ENCODE assay signal across 1 cellular context in the genomic region with DNA sequence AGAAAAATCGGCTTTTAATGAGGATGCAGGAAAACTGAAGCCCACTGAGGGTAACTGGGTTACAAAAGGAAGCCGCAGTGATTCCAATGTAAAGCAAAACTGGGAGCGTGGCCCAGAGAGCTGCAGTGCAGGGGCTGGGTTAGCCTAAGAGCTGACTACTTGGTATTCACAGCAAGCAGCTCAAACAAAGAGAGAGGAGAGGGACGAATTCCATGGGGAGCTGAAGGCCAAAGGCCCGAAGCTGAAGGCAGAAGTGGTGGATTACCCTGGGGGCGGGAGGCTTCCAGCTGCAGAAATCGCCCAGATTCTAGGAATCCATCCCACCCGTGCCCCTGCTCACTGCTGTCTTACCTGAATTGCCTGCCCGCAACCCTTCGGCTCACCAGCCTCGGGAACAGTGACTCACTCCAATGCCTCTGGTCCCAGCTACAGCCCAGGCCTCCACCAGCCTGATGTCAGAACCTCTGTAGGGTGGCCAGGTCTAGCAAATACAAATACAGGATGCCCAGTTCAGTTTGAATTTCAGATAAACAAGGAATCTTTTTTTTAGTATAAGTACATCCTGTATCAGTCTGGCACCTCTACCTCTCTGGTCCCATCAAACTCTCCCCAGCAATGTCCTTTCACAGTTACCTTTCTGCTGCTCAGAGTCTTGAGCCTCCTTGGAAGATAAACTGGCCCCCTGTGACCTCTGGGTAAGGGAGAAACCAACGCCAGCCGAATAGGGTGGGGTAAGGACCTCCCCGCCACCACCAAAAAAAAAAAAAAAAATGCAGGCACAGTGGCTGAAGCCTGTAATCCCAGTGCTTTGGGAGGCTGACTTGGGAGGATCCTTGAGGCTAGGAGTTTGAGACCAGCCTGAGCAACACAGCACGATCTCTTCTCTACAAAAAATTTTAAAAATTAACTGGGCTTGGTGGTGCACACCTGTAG.
TF ChIP-seq lines count a peak whose summit lies in the region.

No MANE protein-coding gene starts in this region.

TF ChIP-seq in HepG2, 621 proteins besides CTCF, POLR2A, EP300 and RAD21 (continued from another document and continues in another):
- TF ChIP-seq, protein P1, sequence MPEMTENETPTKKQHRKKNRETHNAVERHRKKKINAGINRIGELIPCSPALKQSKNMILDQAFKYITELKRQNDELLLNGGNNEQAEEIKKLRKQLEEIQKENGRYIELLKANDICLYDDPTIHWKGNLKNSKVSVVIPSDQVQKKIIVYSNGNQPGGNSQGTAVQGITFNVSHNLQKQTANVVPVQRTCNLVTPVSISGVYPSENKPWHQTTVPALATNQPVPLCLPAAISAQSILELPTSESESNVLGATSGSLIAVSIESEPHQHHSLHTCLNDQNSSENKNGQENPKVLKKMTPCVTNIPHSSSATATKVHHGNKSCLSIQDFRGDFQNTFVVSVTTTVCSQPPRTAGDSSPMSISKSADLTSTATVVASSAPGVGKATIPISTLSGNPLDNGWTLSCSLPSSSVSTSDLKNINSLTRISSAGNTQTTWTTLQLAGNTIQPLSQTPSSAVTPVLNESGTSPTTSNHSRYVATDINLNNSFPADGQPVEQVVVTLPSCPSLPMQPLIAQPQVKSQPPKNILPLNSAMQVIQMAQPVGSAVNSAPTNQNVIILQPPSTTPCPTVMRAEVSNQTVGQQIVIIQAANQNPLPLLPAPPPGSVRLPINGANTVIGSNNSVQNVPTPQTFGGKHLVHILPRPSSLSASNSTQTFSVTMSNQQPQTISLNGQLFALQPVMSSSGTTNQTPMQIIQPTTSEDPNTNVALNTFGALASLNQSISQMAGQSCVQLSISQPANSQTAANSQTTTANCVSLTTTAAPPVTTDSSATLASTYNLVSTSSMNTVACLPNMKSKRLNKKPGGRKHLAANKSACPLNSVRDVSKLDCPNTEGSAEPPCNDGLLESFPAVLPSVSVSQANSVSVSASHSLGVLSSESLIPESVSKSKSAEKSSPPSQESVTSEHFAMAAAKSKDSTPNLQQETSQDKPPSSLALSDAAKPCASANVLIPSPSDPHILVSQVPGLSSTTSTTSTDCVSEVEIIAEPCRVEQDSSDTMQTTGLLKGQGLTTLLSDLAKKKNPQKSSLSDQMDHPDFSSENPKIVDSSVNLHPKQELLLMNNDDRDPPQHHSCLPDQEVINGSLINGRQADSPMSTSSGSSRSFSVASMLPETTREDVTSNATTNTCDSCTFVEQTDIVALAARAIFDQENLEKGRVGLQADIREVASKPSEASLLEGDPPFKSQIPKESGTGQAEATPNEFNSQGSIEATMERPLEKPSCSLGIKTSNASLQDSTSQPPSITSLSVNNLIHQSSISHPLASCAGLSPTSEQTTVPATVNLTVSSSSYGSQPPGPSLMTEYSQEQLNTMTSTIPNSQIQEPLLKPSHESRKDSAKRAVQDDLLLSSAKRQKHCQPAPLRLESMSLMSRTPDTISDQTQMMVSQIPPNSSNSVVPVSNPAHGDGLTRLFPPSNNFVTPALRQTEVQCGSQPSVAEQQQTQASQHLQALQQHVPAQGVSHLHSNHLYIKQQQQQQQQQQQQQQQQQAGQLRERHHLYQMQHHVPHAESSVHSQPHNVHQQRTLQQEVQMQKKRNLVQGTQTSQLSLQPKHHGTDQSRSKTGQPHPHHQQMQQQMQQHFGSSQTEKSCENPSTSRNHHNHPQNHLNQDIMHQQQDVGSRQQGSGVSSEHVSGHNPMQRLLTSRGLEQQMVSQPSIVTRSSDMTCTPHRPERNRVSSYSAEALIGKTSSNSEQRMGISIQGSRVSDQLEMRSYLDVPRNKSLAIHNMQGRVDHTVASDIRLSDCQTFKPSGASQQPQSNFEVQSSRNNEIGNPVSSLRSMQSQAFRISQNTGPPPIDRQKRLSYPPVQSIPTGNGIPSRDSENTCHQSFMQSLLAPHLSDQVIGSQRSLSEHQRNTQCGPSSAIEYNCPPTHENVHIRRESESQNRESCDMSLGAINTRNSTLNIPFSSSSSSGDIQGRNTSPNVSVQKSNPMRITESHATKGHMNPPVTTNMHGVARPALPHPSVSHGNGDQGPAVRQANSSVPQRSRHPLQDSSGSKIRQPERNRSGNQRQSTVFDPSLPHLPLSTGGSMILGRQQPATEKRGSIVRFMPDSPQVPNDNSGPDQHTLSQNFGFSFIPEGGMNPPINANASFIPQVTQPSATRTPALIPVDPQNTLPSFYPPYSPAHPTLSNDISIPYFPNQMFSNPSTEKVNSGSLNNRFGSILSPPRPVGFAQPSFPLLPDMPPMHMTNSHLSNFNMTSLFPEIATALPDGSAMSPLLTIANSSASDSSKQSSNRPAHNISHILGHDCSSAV (CRISPR knock-in tag; IDR thresholded peaks at IDR 0.05; ENCODE audit: borderline replicate concordance), result no peak
- no peak for TF ChIP-seq ZNF781 (CRISPR knock-in tag; IDR thresholded peaks at IDR 0.05; ENCODE audit: borderline replicate concordance, not compliant biosample characterization)
- TF ChIP-seq ZNF891 (CRISPR knock-in tag; IDR thresholded peaks at IDR 0.05), result no peak
- TF ChIP-seq, protein P2, sequence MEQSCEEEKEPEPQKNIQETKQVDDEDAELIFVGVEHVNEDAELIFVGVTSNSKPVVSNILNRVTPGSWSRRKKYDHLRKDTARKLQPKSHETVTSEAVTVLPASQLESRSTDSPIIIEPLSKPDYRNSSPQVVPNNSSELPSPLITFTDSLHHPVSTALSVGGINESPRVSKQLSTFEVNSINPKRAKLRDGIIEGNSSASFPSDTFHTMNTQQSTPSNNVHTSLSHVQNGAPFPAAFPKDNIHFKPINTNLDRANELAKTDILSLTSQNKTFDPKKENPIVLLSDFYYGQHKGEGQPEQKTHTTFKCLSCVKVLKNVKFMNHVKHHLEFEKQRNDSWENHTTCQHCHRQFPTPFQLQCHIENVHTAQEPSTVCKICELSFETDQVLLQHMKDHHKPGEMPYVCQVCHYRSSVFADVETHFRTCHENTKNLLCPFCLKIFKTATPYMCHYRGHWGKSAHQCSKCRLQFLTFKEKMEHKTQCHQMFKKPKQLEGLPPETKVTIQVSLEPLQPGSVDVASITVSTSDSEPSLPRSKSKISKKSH (CRISPR knock-in tag; IDR thresholded peaks at IDR 0.05; ENCODE audit: borderline replicate concordance), result peak; percentile 60; the same call in 1 of the 2 replicates
- TF ChIP-seq RNF2 (conservative IDR thresholded peaks at IDR 0.05; ENCODE audit: low read depth), result no peak
- TF ChIP-seq CAMTA2 (CRISPR knock-in tag; IDR thresholded peaks at IDR 0.05; ENCODE audit: borderline replicate concordance), result 0 out of 2 replicates have a peak, but pooled peaks have one; percentile 51
- TF ChIP-seq ZNF776 (CRISPR knock-in tag; IDR thresholded peaks at IDR 0.05), result no peak
- no peak for TF ChIP-seq TCF12 (IDR thresholded peaks at IDR 0.05)
- TF ChIP-seq TCF12 (CRISPR knock-in tag; IDR thresholded peaks at IDR 0.05), result no peak
- no peak for TF ChIP-seq ZBTB3 (CRISPR knock-in tag; IDR thresholded peaks at IDR 0.05; ENCODE audit: borderline replicate concordance, low read depth)
- TF ChIP-seq, protein P3, sequence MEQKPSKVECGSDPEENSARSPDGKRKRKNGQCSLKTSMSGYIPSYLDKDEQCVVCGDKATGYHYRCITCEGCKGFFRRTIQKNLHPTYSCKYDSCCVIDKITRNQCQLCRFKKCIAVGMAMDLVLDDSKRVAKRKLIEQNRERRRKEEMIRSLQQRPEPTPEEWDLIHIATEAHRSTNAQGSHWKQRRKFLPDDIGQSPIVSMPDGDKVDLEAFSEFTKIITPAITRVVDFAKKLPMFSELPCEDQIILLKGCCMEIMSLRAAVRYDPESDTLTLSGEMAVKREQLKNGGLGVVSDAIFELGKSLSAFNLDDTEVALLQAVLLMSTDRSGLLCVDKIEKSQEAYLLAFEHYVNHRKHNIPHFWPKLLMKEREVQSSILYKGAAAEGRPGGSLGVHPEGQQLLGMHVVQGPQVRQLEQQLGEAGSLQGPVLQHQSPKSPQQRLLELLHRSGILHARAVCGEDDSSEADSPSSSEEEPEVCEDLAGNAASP (CRISPR knock-in tag; IDR thresholded peaks at IDR 0.05; ENCODE audit: borderline replicate concordance), result no peak
- TF ChIP-seq SATB2 (CRISPR knock-in tag; IDR thresholded peaks at IDR 0.05), result 0 out of 2 replicates have a peak, but pooled peaks have one; percentile 13
- TF ChIP-seq, protein P4, sequence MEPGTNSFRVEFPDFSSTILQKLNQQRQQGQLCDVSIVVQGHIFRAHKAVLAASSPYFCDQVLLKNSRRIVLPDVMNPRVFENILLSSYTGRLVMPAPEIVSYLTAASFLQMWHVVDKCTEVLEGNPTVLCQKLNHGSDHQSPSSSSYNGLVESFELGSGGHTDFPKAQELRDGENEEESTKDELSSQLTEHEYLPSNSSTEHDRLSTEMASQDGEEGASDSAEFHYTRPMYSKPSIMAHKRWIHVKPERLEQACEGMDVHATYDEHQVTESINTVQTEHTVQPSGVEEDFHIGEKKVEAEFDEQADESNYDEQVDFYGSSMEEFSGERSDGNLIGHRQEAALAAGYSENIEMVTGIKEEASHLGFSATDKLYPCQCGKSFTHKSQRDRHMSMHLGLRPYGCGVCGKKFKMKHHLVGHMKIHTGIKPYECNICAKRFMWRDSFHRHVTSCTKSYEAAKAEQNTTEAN (CRISPR knock-in tag; conservative IDR thresholded peaks at IDR 0.05), result no peak
- no peak for TF ChIP-seq TCF7 (IDR thresholded peaks at IDR 0.05; ENCODE audit: low read depth)
- peak; percentile 85 for TF ChIP-seq TEAD3 (CRISPR knock-in tag; optimal IDR thresholded peaks at IDR 0.05; ENCODE audit: borderline replicate concordance)
- peak; percentile 31 for TF ChIP-seq PHF5A (CRISPR knock-in tag; IDR thresholded peaks at IDR 0.05; ENCODE audit: low read depth, unreplicated experiment)
- TF ChIP-seq, protein P5, sequence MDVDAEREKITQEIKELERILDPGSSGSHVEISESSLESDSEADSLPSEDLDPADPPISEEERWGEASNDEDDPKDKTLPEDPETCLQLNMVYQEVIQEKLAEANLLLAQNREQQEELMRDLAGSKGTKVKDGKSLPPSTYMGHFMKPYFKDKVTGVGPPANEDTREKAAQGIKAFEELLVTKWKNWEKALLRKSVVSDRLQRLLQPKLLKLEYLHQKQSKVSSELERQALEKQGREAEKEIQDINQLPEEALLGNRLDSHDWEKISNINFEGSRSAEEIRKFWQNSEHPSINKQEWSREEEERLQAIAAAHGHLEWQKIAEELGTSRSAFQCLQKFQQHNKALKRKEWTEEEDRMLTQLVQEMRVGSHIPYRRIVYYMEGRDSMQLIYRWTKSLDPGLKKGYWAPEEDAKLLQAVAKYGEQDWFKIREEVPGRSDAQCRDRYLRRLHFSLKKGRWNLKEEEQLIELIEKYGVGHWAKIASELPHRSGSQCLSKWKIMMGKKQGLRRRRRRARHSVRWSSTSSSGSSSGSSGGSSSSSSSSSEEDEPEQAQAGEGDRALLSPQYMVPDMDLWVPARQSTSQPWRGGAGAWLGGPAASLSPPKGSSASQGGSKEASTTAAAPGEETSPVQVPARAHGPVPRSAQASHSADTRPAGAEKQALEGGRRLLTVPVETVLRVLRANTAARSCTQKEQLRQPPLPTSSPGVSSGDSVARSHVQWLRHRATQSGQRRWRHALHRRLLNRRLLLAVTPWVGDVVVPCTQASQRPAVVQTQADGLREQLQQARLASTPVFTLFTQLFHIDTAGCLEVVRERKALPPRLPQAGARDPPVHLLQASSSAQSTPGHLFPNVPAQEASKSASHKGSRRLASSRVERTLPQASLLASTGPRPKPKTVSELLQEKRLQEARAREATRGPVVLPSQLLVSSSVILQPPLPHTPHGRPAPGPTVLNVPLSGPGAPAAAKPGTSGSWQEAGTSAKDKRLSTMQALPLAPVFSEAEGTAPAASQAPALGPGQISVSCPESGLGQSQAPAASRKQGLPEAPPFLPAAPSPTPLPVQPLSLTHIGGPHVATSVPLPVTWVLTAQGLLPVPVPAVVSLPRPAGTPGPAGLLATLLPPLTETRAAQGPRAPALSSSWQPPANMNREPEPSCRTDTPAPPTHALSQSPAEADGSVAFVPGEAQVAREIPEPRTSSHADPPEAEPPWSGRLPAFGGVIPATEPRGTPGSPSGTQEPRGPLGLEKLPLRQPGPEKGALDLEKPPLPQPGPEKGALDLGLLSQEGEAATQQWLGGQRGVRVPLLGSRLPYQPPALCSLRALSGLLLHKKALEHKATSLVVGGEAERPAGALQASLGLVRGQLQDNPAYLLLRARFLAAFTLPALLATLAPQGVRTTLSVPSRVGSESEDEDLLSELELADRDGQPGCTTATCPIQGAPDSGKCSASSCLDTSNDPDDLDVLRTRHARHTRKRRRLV (CRISPR knock-in tag; IDR thresholded peaks at IDR 0.05), result no peak
- no peak for TF ChIP-seq PCBP2 (optimal IDR thresholded peaks at IDR 0.05; ENCODE audit: low read depth, low read length, poor library complexity, severe bottlenecking)
- TF ChIP-seq CENPT (CRISPR knock-in tag; IDR thresholded peaks at IDR 0.05; ENCODE audit: low read depth), result no peak
- TF ChIP-seq ZFP90 (CRISPR knock-in tag; IDR thresholded peaks at IDR 0.05; ENCODE audit: borderline replicate concordance), result no peak
- no peak; the same call in 1 of the 2 replicates for TF ChIP-seq ZBTB7B (CRISPR knock-in tag; IDR thresholded peaks at IDR 0.05)
- no peak for TF ChIP-seq ZNF678 (CRISPR knock-in tag; IDR thresholded peaks at IDR 0.05)
- TF ChIP-seq MTF1 (CRISPR knock-in tag; IDR thresholded peaks at IDR 0.05), result no peak
- TF ChIP-seq THYN1 (CRISPR knock-in tag; IDR thresholded peaks at IDR 0.05; ENCODE audit: borderline replicate concordance, low read depth), result no peak
- TF ChIP-seq ZNF788 (CRISPR knock-in tag; IDR thresholded peaks at IDR 0.05; ENCODE audit: borderline replicate concordance), result peak; percentile 38; the same call in 1 of the 2 replicates
- TF ChIP-seq THAP11 (CRISPR knock-in tag; IDR thresholded peaks at IDR 0.05), result no peak; the same call in 1 of the 2 replicates
- no peak for TF ChIP-seq TOPORS (CRISPR knock-in tag; IDR thresholded peaks at IDR 0.05)
